1 cellular context compared by ENCODE assay signal in the genomic region with DNA sequence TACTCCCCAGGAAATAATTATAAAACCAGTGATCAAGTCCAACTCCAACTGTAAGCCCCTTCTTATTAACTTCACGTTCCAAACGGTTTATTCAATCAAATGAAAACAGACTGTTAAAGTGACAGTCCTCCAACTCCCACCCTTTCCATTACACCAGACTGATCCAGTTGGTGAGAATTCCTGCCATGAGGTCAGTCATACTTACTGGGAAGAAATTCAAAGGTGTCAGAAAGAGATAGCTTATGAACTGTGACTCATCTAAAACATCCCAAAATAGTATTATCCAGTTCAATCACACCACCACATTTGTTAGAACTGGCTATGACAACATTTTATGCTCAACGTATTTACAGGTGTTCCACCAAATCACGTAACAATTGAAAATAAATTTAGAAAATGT.
TF ChIP-seq lines count a peak whose summit lies in the region.

No MANE protein-coding gene starts in this region.

TF ChIP-seq in K562, 482 proteins besides CTCF, POLR2A, EP300 and RAD21 (continued from another document and continues in another):
- TF ChIP-seq, protein P1, sequence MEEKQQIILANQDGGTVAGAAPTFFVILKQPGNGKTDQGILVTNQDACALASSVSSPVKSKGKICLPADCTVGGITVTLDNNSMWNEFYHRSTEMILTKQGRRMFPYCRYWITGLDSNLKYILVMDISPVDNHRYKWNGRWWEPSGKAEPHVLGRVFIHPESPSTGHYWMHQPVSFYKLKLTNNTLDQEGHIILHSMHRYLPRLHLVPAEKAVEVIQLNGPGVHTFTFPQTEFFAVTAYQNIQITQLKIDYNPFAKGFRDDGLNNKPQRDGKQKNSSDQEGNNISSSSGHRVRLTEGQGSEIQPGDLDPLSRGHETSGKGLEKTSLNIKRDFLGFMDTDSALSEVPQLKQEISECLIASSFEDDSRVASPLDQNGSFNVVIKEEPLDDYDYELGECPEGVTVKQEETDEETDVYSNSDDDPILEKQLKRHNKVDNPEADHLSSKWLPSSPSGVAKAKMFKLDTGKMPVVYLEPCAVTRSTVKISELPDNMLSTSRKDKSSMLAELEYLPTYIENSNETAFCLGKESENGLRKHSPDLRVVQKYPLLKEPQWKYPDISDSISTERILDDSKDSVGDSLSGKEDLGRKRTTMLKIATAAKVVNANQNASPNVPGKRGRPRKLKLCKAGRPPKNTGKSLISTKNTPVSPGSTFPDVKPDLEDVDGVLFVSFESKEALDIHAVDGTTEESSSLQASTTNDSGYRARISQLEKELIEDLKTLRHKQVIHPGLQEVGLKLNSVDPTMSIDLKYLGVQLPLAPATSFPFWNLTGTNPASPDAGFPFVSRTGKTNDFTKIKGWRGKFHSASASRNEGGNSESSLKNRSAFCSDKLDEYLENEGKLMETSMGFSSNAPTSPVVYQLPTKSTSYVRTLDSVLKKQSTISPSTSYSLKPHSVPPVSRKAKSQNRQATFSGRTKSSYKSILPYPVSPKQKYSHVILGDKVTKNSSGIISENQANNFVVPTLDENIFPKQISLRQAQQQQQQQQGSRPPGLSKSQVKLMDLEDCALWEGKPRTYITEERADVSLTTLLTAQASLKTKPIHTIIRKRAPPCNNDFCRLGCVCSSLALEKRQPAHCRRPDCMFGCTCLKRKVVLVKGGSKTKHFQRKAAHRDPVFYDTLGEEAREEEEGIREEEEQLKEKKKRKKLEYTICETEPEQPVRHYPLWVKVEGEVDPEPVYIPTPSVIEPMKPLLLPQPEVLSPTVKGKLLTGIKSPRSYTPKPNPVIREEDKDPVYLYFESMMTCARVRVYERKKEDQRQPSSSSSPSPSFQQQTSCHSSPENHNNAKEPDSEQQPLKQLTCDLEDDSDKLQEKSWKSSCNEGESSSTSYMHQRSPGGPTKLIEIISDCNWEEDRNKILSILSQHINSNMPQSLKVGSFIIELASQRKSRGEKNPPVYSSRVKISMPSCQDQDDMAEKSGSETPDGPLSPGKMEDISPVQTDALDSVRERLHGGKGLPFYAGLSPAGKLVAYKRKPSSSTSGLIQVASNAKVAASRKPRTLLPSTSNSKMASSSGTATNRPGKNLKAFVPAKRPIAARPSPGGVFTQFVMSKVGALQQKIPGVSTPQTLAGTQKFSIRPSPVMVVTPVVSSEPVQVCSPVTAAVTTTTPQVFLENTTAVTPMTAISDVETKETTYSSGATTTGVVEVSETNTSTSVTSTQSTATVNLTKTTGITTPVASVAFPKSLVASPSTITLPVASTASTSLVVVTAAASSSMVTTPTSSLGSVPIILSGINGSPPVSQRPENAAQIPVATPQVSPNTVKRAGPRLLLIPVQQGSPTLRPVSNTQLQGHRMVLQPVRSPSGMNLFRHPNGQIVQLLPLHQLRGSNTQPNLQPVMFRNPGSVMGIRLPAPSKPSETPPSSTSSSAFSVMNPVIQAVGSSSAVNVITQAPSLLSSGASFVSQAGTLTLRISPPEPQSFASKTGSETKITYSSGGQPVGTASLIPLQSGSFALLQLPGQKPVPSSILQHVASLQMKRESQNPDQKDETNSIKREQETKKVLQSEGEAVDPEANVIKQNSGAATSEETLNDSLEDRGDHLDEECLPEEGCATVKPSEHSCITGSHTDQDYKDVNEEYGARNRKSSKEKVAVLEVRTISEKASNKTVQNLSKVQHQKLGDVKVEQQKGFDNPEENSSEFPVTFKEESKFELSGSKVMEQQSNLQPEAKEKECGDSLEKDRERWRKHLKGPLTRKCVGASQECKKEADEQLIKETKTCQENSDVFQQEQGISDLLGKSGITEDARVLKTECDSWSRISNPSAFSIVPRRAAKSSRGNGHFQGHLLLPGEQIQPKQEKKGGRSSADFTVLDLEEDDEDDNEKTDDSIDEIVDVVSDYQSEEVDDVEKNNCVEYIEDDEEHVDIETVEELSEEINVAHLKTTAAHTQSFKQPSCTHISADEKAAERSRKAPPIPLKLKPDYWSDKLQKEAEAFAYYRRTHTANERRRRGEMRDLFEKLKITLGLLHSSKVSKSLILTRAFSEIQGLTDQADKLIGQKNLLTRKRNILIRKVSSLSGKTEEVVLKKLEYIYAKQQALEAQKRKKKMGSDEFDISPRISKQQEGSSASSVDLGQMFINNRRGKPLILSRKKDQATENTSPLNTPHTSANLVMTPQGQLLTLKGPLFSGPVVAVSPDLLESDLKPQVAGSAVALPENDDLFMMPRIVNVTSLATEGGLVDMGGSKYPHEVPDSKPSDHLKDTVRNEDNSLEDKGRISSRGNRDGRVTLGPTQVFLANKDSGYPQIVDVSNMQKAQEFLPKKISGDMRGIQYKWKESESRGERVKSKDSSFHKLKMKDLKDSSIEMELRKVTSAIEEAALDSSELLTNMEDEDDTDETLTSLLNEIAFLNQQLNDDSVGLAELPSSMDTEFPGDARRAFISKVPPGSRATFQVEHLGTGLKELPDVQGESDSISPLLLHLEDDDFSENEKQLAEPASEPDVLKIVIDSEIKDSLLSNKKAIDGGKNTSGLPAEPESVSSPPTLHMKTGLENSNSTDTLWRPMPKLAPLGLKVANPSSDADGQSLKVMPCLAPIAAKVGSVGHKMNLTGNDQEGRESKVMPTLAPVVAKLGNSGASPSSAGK (IDR thresholded peaks at IDR 0.05): no peak; the same call in 1 of the 2 replicates
- TF ChIP-seq NONO (IDR thresholded peaks at IDR 0.05; ENCODE audit: low read depth in 2 of 2, low read length in 1 of 2) (no peak), TCF7L2 (IDR thresholded peaks at IDR 0.05; ENCODE audit: low read depth, low read length) (no peak), GABPB1 (CRISPR knock-in tag; IDR thresholded peaks at IDR 0.05) (no peak), ZNF445 (CRISPR knock-in tag; IDR thresholded peaks at IDR 0.05; ENCODE audit: low read depth) (no peak), ZNF436 (CRISPR knock-in tag; IDR thresholded peaks at IDR 0.05) (no peak), ZNF212 (CRISPR knock-in tag; IDR thresholded peaks at IDR 0.05) (no peak), NFIX (CRISPR knock-in tag; IDR thresholded peaks at IDR 0.05; ENCODE audit: low read depth) (no peak), MAFK (IDR thresholded peaks at IDR 0.05; ENCODE audit: low read length) (peak; percentile 62; the same call in 1 of the 2 replicates), GTF2A2 (tag; IDR thresholded peaks at IDR 0.05) (no peak), MAFF (IDR thresholded peaks at IDR 0.05; ENCODE audit: low read length) (peak; percentile 65; the same call in 1 of the 2 replicates), GTF2E2 (tag; IDR thresholded peaks at IDR 0.05) (no peak), PHTF2 (CRISPR knock-in tag; IDR thresholded peaks at IDR 0.05) (no peak), ZNF780A (CRISPR knock-in tag; IDR thresholded peaks at IDR 0.05) (no peak), TCFL5 (CRISPR knock-in tag; conservative IDR thresholded peaks at IDR 0.05) (no peak), CHD4 (IDR thresholded peaks at IDR 0.05; ENCODE audit: insufficient read depth, insufficient replicate concordance, low read depth, low read length, poor library complexity, severe bottlenecking) (no peak), PRMT5 (CRISPR knock-in tag; IDR thresholded peaks at IDR 0.05) (no peak), RCOR1 (IDR thresholded peaks at IDR 0.05; ENCODE audit: borderline replicate concordance in 1 of 2, low read depth in 2 of 2, low read length in 2 of 2) (peak in 1 of 2 experiments; percentile 84; a peak in 1 of 4 replicates), ELF2 (CRISPR knock-in tag; IDR thresholded peaks at IDR 0.05) (no peak), TARDBP (IDR thresholded peaks at IDR 0.05) (no peak), SREBF1 (IDR thresholded peaks at IDR 0.05; ENCODE audit: borderline replicate concordance, low read depth, low read length) (no peak)
- TF ChIP-seq, protein P2, sequence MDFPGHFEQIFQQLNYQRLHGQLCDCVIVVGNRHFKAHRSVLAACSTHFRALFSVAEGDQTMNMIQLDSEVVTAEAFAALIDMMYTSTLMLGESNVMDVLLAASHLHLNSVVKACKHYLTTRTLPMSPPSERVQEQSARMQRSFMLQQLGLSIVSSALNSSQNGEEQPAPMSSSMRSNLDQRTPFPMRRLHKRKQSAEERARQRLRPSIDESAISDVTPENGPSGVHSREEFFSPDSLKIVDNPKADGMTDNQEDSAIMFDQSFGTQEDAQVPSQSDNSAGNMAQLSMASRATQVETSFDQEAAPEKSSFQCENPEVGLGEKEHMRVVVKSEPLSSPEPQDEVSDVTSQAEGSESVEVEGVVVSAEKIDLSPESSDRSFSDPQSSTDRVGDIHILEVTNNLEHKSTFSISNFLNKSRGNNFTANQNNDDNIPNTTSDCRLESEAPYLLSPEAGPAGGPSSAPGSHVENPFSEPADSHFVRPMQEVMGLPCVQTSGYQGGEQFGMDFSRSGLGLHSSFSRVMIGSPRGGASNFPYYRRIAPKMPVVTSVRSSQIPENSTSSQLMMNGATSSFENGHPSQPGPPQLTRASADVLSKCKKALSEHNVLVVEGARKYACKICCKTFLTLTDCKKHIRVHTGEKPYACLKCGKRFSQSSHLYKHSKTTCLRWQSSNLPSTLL (IDR thresholded peaks at IDR 0.05): no peak
- TF ChIP-seq, protein P3, sequence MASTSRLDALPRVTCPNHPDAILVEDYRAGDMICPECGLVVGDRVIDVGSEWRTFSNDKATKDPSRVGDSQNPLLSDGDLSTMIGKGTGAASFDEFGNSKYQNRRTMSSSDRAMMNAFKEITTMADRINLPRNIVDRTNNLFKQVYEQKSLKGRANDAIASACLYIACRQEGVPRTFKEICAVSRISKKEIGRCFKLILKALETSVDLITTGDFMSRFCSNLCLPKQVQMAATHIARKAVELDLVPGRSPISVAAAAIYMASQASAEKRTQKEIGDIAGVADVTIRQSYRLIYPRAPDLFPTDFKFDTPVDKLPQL (IDR thresholded peaks at IDR 0.05; ENCODE audit: extremely low read depth, insufficient read length): no peak
- TF ChIP-seq, protein P4, sequence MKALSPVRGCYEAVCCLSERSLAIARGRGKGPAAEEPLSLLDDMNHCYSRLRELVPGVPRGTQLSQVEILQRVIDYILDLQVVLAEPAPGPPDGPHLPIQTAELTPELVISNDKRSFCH (CRISPR knock-in tag; IDR thresholded peaks at IDR 0.05): no peak
- TF ChIP-seq, protein P4 (tag; IDR thresholded peaks at IDR 0.05): 0 out of 2 replicates have a peak, but pooled peaks have one; percentile 26
- TF ChIP-seq, protein P5, sequence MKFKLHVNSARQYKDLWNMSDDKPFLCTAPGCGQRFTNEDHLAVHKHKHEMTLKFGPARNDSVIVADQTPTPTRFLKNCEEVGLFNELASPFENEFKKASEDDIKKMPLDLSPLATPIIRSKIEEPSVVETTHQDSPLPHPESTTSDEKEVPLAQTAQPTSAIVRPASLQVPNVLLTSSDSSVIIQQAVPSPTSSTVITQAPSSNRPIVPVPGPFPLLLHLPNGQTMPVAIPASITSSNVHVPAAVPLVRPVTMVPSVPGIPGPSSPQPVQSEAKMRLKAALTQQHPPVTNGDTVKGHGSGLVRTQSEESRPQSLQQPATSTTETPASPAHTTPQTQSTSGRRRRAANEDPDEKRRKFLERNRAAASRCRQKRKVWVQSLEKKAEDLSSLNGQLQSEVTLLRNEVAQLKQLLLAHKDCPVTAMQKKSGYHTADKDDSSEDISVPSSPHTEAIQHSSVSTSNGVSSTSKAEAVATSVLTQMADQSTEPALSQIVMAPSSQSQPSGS (CRISPR knock-in tag; IDR thresholded peaks at IDR 0.05): no peak
- TF ChIP-seq, protein P6, sequence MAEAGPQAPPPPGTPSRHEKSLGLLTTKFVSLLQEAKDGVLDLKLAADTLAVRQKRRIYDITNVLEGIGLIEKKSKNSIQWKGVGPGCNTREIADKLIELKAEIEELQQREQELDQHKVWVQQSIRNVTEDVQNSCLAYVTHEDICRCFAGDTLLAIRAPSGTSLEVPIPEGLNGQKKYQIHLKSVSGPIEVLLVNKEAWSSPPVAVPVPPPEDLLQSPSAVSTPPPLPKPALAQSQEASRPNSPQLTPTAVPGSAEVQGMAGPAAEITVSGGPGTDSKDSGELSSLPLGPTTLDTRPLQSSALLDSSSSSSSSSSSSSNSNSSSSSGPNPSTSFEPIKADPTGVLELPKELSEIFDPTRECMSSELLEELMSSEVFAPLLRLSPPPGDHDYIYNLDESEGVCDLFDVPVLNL (CRISPR knock-in tag; IDR thresholded peaks at IDR 0.05; ENCODE audit: low read depth): no peak
- TF ChIP-seq, protein P7, sequence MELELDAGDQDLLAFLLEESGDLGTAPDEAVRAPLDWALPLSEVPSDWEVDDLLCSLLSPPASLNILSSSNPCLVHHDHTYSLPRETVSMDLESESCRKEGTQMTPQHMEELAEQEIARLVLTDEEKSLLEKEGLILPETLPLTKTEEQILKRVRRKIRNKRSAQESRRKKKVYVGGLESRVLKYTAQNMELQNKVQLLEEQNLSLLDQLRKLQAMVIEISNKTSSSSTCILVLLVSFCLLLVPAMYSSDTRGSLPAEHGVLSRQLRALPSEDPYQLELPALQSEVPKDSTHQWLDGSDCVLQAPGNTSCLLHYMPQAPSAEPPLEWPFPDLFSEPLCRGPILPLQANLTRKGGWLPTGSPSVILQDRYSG (tag; conservative IDR thresholded peaks at IDR 0.05; ENCODE audit: low read depth): no peak
- TF ChIP-seq, protein P8, sequence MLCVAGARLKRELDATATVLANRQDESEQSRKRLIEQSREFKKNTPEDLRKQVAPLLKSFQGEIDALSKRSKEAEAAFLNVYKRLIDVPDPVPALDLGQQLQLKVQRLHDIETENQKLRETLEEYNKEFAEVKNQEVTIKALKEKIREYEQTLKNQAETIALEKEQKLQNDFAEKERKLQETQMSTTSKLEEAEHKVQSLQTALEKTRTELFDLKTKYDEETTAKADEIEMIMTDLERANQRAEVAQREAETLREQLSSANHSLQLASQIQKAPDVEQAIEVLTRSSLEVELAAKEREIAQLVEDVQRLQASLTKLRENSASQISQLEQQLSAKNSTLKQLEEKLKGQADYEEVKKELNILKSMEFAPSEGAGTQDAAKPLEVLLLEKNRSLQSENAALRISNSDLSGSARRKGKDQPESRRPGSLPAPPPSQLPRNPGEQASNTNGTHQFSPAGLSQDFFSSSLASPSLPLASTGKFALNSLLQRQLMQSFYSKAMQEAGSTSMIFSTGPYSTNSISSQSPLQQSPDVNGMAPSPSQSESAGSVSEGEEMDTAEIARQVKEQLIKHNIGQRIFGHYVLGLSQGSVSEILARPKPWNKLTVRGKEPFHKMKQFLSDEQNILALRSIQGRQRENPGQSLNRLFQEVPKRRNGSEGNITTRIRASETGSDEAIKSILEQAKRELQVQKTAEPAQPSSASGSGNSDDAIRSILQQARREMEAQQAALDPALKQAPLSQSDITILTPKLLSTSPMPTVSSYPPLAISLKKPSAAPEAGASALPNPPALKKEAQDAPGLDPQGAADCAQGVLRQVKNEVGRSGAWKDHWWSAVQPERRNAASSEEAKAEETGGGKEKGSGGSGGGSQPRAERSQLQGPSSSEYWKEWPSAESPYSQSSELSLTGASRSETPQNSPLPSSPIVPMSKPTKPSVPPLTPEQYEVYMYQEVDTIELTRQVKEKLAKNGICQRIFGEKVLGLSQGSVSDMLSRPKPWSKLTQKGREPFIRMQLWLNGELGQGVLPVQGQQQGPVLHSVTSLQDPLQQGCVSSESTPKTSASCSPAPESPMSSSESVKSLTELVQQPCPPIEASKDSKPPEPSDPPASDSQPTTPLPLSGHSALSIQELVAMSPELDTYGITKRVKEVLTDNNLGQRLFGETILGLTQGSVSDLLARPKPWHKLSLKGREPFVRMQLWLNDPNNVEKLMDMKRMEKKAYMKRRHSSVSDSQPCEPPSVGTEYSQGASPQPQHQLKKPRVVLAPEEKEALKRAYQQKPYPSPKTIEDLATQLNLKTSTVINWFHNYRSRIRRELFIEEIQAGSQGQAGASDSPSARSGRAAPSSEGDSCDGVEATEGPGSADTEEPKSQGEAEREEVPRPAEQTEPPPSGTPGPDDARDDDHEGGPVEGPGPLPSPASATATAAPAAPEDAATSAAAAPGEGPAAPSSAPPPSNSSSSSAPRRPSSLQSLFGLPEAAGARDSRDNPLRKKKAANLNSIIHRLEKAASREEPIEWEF (CRISPR knock-in tag; IDR thresholded peaks at IDR 0.05): no peak
